Comparison of ENCODE assay signal across 9 cellular contexts in the genomic region with DNA sequence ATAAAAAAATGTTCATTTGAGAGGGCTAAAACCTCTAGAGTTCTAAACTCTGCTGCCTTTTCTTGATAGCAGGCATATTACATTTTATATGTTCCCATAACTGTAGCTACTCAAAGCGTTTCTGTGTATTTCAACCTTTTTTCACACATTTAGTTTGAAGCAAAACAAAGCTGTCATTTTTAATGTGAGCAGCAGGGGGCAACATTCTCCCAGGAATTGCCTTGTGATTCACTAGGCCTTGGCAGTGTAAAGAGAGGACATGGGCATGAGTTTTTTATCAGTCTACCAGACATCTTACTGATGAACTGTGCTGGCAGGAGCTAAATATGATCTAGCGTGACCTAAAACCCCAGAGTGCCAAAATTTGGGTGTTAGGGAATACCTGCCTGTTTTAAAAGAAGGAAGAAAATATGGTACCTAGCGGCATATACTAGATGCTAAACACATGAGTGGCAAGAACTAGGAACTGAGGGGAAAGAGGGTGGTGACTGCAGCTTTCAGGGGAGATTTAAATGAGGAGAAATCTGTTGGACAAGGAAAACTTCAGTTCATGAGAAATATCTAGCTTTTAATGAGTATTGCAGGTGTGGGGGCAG.
DNase-seq lines count a peak whose midpoint lies in the region; ATAC-seq and TF ChIP-seq lines count a peak whose summit lies in the region.
"Had no signal": no experiment of that assay in that cellular context is flagged by ENCODE, and none has a peak within 500 bp of the region (broad histone marks: within the 10 kb centered on the region; RNA-seq: fewer than 3 reads in every experiment).

No MANE protein-coding gene starts in this region.

- no peaks in the 10 kb centered on the region for H3F3A ChIP-seq in DOHH2 (ENCODE audit: control insufficient read depth, insufficient read depth)

- 37 to 46% (median 41%) methylated on average over 3 of the region's 3 CpGs for WGBS in psoas muscle, 3 donors

- no peaks in the 10 kb centered on the region for H3K9me2 ChIP-seq in DOHH2 (replicated peaks; ENCODE audit: control insufficient read depth, low read length)

- H3K4me1 ChIP-seq in DOHH2 (ENCODE audit: control insufficient read depth, low read length) (peaks cover 3% of the 10 kb centered on the region), psoas muscle (no peaks in the 10 kb centered on the region)

- no peak overlapping the region for H3K27ac Mint-ChIP-seq in activated naive CD4-positive, alpha-beta T cell treated with anti-CD3 and anti-CD28 coated beads, Interleukin-2, amount 50 U/mL, for 72 hours
- no peak overlapping the region for H3K27ac Mint-ChIP-seq in glutamatergic neuron (ENCODE audit: unreplicated experiment)
- H3K27ac Mint-ChIP-seq: activated naive CD4-positive, alpha-beta T cell treated with anti-CD3 and anti-CD28 coated beads, Interleukin-2, amount 50 U/mL, for 24 hours had no signal

- TF ChIP-seq CTCF in DOHH2 (IDR thresholded peaks at IDR 0.05; ENCODE audit: low read depth, low read length, poor library complexity, severe bottlenecking) (peak; percentile 87), glutamatergic neuron (IDR thresholded peaks at IDR 0.05; ENCODE audit: partially characterized antibody, unreplicated experiment) (peak; percentile 92), psoas muscle (IDR thresholded peaks at IDR 0.05) (peak; percentile 82)

- no peaks in the 10 kb centered on the region for H3K9me3 Mint-ChIP-seq in activated naive CD4-positive, alpha-beta T cell treated with anti-CD3 and anti-CD28 coated beads, Interleukin-2, amount 50 U/mL, for 72 hours
- peaks cover 3% of the 10 kb centered on the region for H3K9me3 Mint-ChIP-seq in glutamatergic neuron (ENCODE audit: unreplicated experiment)
- H3K9me3 Mint-ChIP-seq: activated naive CD4-positive, alpha-beta T cell treated with anti-CD3 and anti-CD28 coated beads, Interleukin-2, amount 50 U/mL, for 24 hours had no signal

- intact Hi-C loops in psoas muscle (cut with DNase I) = loop anchor here (1.0 to 10.0 kb wide), 6 partner anchors 40 to 594 kb away; no protein-coding TSS in a partner anchor

- no peaks in the 10 kb centered on the region for H3K79me2 ChIP-seq in DOHH2 (ENCODE audit: control insufficient read depth, low read length)

- H3K27me3 ChIP-seq in DOHH2 (ENCODE audit: control insufficient read depth, low read length) (no peaks in the 10 kb centered on the region; the same call in 1 of the 2 replicates), psoas muscle (ENCODE audit: insufficient read depth in 3 of 3, low read length in 2 of 3) (no peaks in the 10 kb centered on the region)

- DNase-seq in Kasumi-1 (lab: John Stamatoyannopoulos, UW) (peak; percentile 61 to 65), SHP77 treated with DMSO at 0.1 percent for 48 hours (lab: John Stamatoyannopoulos, UW) (peak; percentile 5), glutamatergic neuron (peak; percentile 52), psoas muscle (no peak)
- peak in 1 of 2 donors; percentile 68 for DNase-seq in activated naive CD4-positive, alpha-beta T cell treated with anti-CD3 and anti-CD28 coated beads, Interleukin-2, amount 50 U/mL, for 72 hours (ENCODE audit: low spot score in 2 of 2)

- H3K4me1 Mint-ChIP-seq in glutamatergic neuron (ENCODE audit: low read depth, unreplicated experiment) = peaks cover 16% of the 10 kb centered on the region
- H3K4me1 Mint-ChIP-seq: activated naive CD4-positive, alpha-beta T cell treated with anti-CD3 and anti-CD28 coated beads, Interleukin-2, amount 50 U/mL, for 24 hours had no signal

- ATAC-seq in activated naive CD4-positive, alpha-beta T cell treated with anti-CD3 and anti-CD28 coated beads, Interleukin-2, amount 50 U/mL, for 72 hours = peak; percentile 53 to 61
- ATAC-seq in psoas muscle = peak; percentile 76 to 91 (median 86)
- ATAC-seq in HG02938 (IDR thresholded peaks at IDR 0.05; ENCODE audit: unreplicated experiment) = no peak
- no peak for ATAC-seq in HG02610 (IDR thresholded peaks at IDR 0.05; ENCODE audit: unreplicated experiment)

- no peaks in the 10 kb centered on the region for H4K20me1 ChIP-seq in DOHH2 (ENCODE audit: control insufficient read depth, insufficient read depth, low read depth, low read length)

- no peak overlapping the region for H3K4me3 Mint-ChIP-seq in glutamatergic neuron (ENCODE audit: unreplicated experiment)
- H3K4me3 Mint-ChIP-seq: activated naive CD4-positive, alpha-beta T cell treated with anti-CD3 and anti-CD28 coated beads, Interleukin-2, amount 50 U/mL, for 24 hours had no signal

- H3K4me3 ChIP-seq in DOHH2 (ENCODE audit: low read length) (no peak overlapping the region), psoas muscle (no peak overlapping the region)

- no peak overlapping the region for H3K4me2 ChIP-seq in DOHH2 (ENCODE audit: low read length)

- no peaks in the 10 kb centered on the region for H3K27me3 Mint-ChIP-seq in glutamatergic neuron (ENCODE audit: unreplicated experiment)
- H3K27me3 Mint-ChIP-seq: activated naive CD4-positive, alpha-beta T cell treated with anti-CD3 and anti-CD28 coated beads, Interleukin-2, amount 50 U/mL, for 24 hours had no signal

- no peaks in the 10 kb centered on the region for H3K9me3 ChIP-seq in DOHH2 (ENCODE audit: control insufficient read depth, insufficient read depth, low read length)
- H3K9me3 ChIP-seq in psoas muscle = no peaks in the 10 kb centered on the region

- no peaks in the 10 kb centered on the region for H3K36me3 Mint-ChIP-seq in activated naive CD4-positive, alpha-beta T cell treated with anti-CD3 and anti-CD28 coated beads, Interleukin-2, amount 50 U/mL, for 72 hours
- H3K36me3 Mint-ChIP-seq in glutamatergic neuron (ENCODE audit: unreplicated experiment) = no peaks in the 10 kb centered on the region
- H3K36me3 Mint-ChIP-seq: activated naive CD4-positive, alpha-beta T cell treated with anti-CD3 and anti-CD28 coated beads, Interleukin-2, amount 50 U/mL, for 24 hours had no signal

- no peak overlapping the region for H3K27ac ChIP-seq in DOHH2 (ENCODE audit: low read depth, low read length)
- no peak overlapping the region for H3K27ac ChIP-seq in psoas muscle

- H3K36me3 ChIP-seq in DOHH2 (ENCODE audit: control insufficient read depth, low read length) (no peaks in the 10 kb centered on the region), psoas muscle (ENCODE audit: insufficient read depth in 1 of 2, low read depth in 1 of 2) (no peaks in the 10 kb centered on the region)

Comparison
In these comparisons a context has a peak if more than half of its experiments do, and no peak if none do; other contexts are left out.
1. DNase-seq: peak in Kasumi-1 (2 of 2), SHP77 treated with DMSO at 0.1 percent for 48 hours (single experiment) and glutamatergic neuron (single experiment); none in psoas muscle (0 of 2).
2. ATAC-seq: peak in activated naive CD4-positive, alpha-beta T cell treated with anti-CD3 and anti-CD28 coated beads, Interleukin-2, amount 50 U/mL, for 72 hours (2 of 2) and psoas muscle (4 of 4); none in HG02938 (single experiment) and HG02610 (single experiment).
3. Peak in every context shown above with its lines, with median percentiles within 50 percentile points of each other: CTCF ChIP-seq.